Comparison of ENCODE assay signal across 14 cellular contexts in the genomic region with DNA sequence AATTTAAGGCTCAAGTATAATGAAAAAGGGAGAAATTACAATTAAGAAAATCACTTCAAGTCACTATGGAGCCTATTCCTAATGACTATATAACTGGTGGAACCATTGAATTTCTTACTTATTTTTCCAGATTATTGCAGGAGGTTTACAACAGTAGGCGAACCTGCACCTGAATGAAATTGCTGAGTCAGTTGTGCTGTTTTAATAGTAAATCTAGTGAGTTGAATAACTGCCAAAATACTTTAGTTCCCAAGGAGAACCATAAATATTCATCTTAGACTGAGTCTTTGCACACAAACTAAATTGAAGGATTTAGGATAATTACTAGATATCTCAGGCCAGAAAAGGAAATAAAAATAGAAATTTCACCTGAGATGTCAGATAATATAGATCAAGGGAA.
DNase-seq lines count a peak whose midpoint lies in the region; ATAC-seq, FAIRE-seq and TF ChIP-seq lines count a peak whose summit lies in the region.
"Had no signal": no experiment of that assay in that cellular context is flagged by ENCODE, and none has a peak within 500 bp of the region (broad histone marks: within the 10 kb centered on the region; RNA-seq: fewer than 3 reads in every experiment).

No MANE protein-coding gene starts in this region.

- intact Hi-C loops in IMR-90 (cut with micrococcal nuclease) (no loop called here), Calu3 (cut with micrococcal nuclease; ENCODE audit: unreplicated experiment) (no loop called here)

- no peak overlapping the region for H3K14ac ChIP-seq in IMR-90 (replicated peaks; ENCODE audit: low read depth, low read length)
- H3K14ac ChIP-seq in H1 (ENCODE audit: insufficient read length) = no peak overlapping the region

- H3K18ac ChIP-seq in IMR-90 (ENCODE audit: low read depth, low read length) = no peak overlapping the region
- no peak overlapping the region for H3K18ac ChIP-seq in H1 (ENCODE audit: extremely low read depth, low read length)

- H3K23me2 ChIP-seq in H1 (ENCODE audit: low read depth, low read length) = no peaks in the 10 kb centered on the region

- H3K27ac ChIP-seq in IMR-90 (ENCODE audit: insufficient read depth, low read length) (no peak overlapping the region), H1 (ENCODE audit: low read depth, low read length) (no peak overlapping the region)
- H3K27ac ChIP-seq: 22Rv1; BLaER1 treated with 17β-estradiol and CSF1 and Interleukin-3, amounts not matched to agents 10 nM and 100 nM had no signal

- H4K91ac ChIP-seq in IMR-90 (ENCODE audit: insufficient read depth, low read depth, low read length) (no peak overlapping the region), H1 (replicated peaks; ENCODE audit: insufficient read length, low read length) (no peak overlapping the region)

- H3K9me3 ChIP-seq in IMR-90 (ENCODE audit: control insufficient read depth, insufficient read depth, low read length) (no peaks in the 10 kb centered on the region), H1 (ENCODE audit: insufficient read depth in 2 of 2, low read depth in 1 of 2, low read length in 1 of 2) (no peaks in the 10 kb centered on the region; a peak in 1 of 4 replicates)

- H3K79me1 ChIP-seq in IMR-90 (ENCODE audit: low read depth in 1 of 2, low read length in 2 of 2) (no peaks in the 10 kb centered on the region), H1 (ENCODE audit: low read depth, low read length) (no peaks in the 10 kb centered on the region)

- in situ Hi-C loops in IMR-90 (cut with MboI; ENCODE audit: low sequenced_read_pairs) = no loop called here

- BruUV-seq in IMR-90 (replicated peaks; lab: Mats Ljungman, UMichigan) (no TSS peak), Calu3 (replicated peaks; lab: Mats Ljungman, UMichigan) (no TSS peak)

- H4K20me1 ChIP-seq in IMR-90 (ENCODE audit: insufficient read depth, low read length) = no peaks in the 10 kb centered on the region
- no peaks in the 10 kb centered on the region for H4K20me1 ChIP-seq in H1 (replicated peaks in 1 of 2; ENCODE audit: control insufficient read depth in 1 of 2, insufficient read depth in 2 of 2, low read length in 2 of 2)
- H4K20me1 ChIP-seq: BLaER1 treated with 17β-estradiol and CSF1 and Interleukin-3, amounts not matched to agents 10 nM and 100 nM had no signal

- POLR2A ChIA-PET in IMR-90 (lab: Charles Lee; ENCODE audit: unreplicated experiment) (no interaction called here), H1 (lab: Charles Lee; ENCODE audit: partially characterized antibody) (no interaction called here)

- no peak overlapping the region for H2AFZ ChIP-seq in IMR-90 (replicated peaks; ENCODE audit: low read length, poor library complexity)
- no peak overlapping the region for H2AFZ ChIP-seq in H1 (ENCODE audit: low read length)

- no peak overlapping the region for H4K8ac ChIP-seq in IMR-90 (ENCODE audit: low read depth in 2 of 2, low read length in 2 of 2)
- H4K8ac ChIP-seq in H1 (ENCODE audit: extremely low read depth, insufficient read depth, low read length) = no peak overlapping the region

- no peak overlapping the region for H3K4ac ChIP-seq in IMR-90 (ENCODE audit: low read depth, low read length)
- no peak overlapping the region for H3K4ac ChIP-seq in H1 (replicated peaks; ENCODE audit: insufficient read length, low read depth, low read length)

- H3K4me2 ChIP-seq in IMR-90 (ENCODE audit: low read depth, low read length) = no peak overlapping the region
- no peak overlapping the region for H3K4me2 ChIP-seq in H1 (ENCODE audit: insufficient read depth in 1 of 2, low read depth in 2 of 2, low read length in 2 of 2)
- H3K4me2 ChIP-seq: BLaER1 treated with 17β-estradiol and CSF1 and Interleukin-3, amounts not matched to agents 10 nM and 100 nM had no signal

- H3K56ac ChIP-seq in IMR-90 (ENCODE audit: extremely low read depth, insufficient read depth, low read length) (no peak overlapping the region), H1 (replicated peaks; ENCODE audit: insufficient read length, low read depth, low read length) (no peak overlapping the region)

- no peak overlapping the region for H2BK5ac ChIP-seq in IMR-90 (ENCODE audit: low read depth, low read length, poor library complexity, severe bottlenecking)
- H2BK5ac ChIP-seq in H1 (ENCODE audit: low read depth, low read length) = no peak overlapping the region

- H3K4me1 Mint-ChIP-seq in Calu3 (ENCODE audit: low read depth, unreplicated experiment) = no peaks in the 10 kb centered on the region
- no peaks in the 10 kb centered on the region for H3K4me1 Mint-ChIP-seq in stimulated activated memory B cell treated with anti-CD40 and anti-IgM and Interleukin-4, amounts not matched to agents 10 μg/mL and 1 μg/mL and 100 μg/mL, for 72 hours
- H3K4me1 Mint-ChIP-seq: CD4-positive, CD25-positive, alpha-beta regulatory T cell had no signal

- H4K5ac ChIP-seq in IMR-90 (ENCODE audit: low read depth, low read length) (no peak overlapping the region), H1 (ENCODE audit: insufficient read length, low read depth, low read length) (no peak overlapping the region)

- peaks cover 2% of the 10 kb centered on the region for H3K9me3 Mint-ChIP-seq in Calu3 (ENCODE audit: low read depth, unreplicated experiment)
- H3K9me3 Mint-ChIP-seq in stimulated activated memory B cell treated with anti-CD40 and anti-IgM and Interleukin-4, amounts not matched to agents 10 μg/mL and 1 μg/mL and 100 μg/mL, for 72 hours = peaks cover 7% of the 10 kb centered on the region

- H2BK20ac ChIP-seq in IMR-90 (ENCODE audit: low read depth, low read length) (no peak overlapping the region), H1 (ENCODE audit: low read length) (no peak overlapping the region)

- TF ChIP-seq RAD21 in IMR-90 (IDR thresholded peaks at IDR 0.05; ENCODE audit: low read length) = no peak
- no peak for TF ChIP-seq RAD21 in H1 (IDR thresholded peaks at IDR 0.05 in 1 of 2, conservative IDR thresholded peaks at IDR 0.05 in 1 of 2; ENCODE audit: low read depth in 2 of 2, low read length in 2 of 2)

- H2BK15ac ChIP-seq in IMR-90 (ENCODE audit: low read depth, low read length) = no peak overlapping the region
- no peak overlapping the region for H2BK15ac ChIP-seq in H1 (ENCODE audit: low read length)

- no peaks in the 10 kb centered on the region for H3K36me3 ChIP-seq in IMR-90 (ENCODE audit: control insufficient read depth, insufficient read depth, low read length)
- no peaks in the 10 kb centered on the region for H3K36me3 ChIP-seq in H1 (ENCODE audit: control insufficient read depth in 2 of 4, insufficient read depth in 4 of 4, low read length in 3 of 4)
- H3K36me3 ChIP-seq: BLaER1 treated with 17β-estradiol and CSF1 and Interleukin-3, amounts not matched to agents 10 nM and 100 nM had no signal

- no peak for TF ChIP-seq EP300 in H1 (IDR thresholded peaks at IDR 0.05; ENCODE audit: borderline replicate concordance in 1 of 2, low read depth in 2 of 2, low read length in 2 of 2)

- dilution Hi-C loops in IMR-90 (cut with HindIII; ENCODE audit: low sequenced_read_pairs, unreplicated experiment) = no loop called here

- H3K23ac ChIP-seq in IMR-90 (ENCODE audit: low read depth, low read length) (no peak overlapping the region), H1 (ENCODE audit: insufficient read length) (no peak overlapping the region)

- H3K4me1 ChIP-seq in IMR-90 (ENCODE audit: control insufficient read depth, insufficient read depth, low read length) = no peaks in the 10 kb centered on the region
- H3K4me1 ChIP-seq in H1 (replicated peaks in 1 of 4; ENCODE audit: control insufficient read depth in 3 of 4, insufficient read depth in 4 of 4, low read length in 3 of 4) = no peaks in the 10 kb centered on the region
- H3K4me1 ChIP-seq: BLaER1 treated with 17β-estradiol and CSF1 and Interleukin-3, amounts not matched to agents 10 nM and 100 nM had no signal

- no peak overlapping the region for H3K4me3 Mint-ChIP-seq in Calu3 (ENCODE audit: low read depth, unreplicated experiment)
- no peak overlapping the region for H3K4me3 Mint-ChIP-seq in stimulated activated memory B cell treated with anti-CD40 and anti-IgM and Interleukin-4, amounts not matched to agents 10 μg/mL and 1 μg/mL and 100 μg/mL, for 72 hours
- H3K4me3 Mint-ChIP-seq: CD4-positive, CD25-positive, alpha-beta regulatory T cell had no signal

- DNase-seq in DMS 273 (lab: John Stamatoyannopoulos, UW; ENCODE audit: unreplicated experiment) = peak; percentile 33
- DNase-seq in DMS 273 treated with DMSO at 0.1 percent for 48 hours (lab: John Stamatoyannopoulos, UW) = no peak
- DNase-seq in IMR-90 = no peak
- no peak for DNase-seq in H1 (ENCODE audit: low read depth in 1 of 2, low spot score in 2 of 2)
- peak; percentile 3 for DNase-seq in retinal pigment epithelial cell (ENCODE audit: low read depth)
- DNase-seq in RPMI8226 = no peak
- no peak for DNase-seq in Calu3
- DNase-seq: ACHN; CD4-positive, CD25-positive, alpha-beta regulatory T cell; HCEC 1CT; Karpas-422 had no signal

- WGBS in IMR-90 (ENCODE audit: extremely low coverage in 2 of 2, insufficient read length in 1 of 2), 2 experiments = no CpG with 5 or more reads among the region's 1 CpG
- WGBS in H1 (ENCODE audit: extremely low coverage in 1 of 2, insufficient coverage in 1 of 2, insufficient read length in 1 of 2, insufficient replicate concordance in 2 of 2, low coverage in 1 of 2, low lambda C conversion rate in 2 of 2, missing lambda C conversion rate in 1 of 2), 2 experiments = 91% methylated on average over 1 of the region's 1 CpG; no CpG with 5 or more reads in 1 of the 2 experiments

- TF ChIP-seq POLR2A in IMR-90 (IDR thresholded peaks at IDR 0.05; ENCODE audit: low read depth, low read length) (no peak), H1 (IDR thresholded peaks at IDR 0.05; ENCODE audit: control extremely low read depth in 1 of 2, low read depth in 2 of 2, low read length in 2 of 2) (no peak)

- no peak overlapping the region for H3K9ac ChIP-seq in IMR-90 (ENCODE audit: low read depth, low read length)
- H3K9ac ChIP-seq in H1 (replicated peaks in 1 of 4; ENCODE audit: extremely low read depth in 1 of 4, low read depth in 3 of 4, low read length in 3 of 4) = no peak overlapping the region
- H3K9ac ChIP-seq: BLaER1 treated with 17β-estradiol and CSF1 and Interleukin-3, amounts not matched to agents 10 nM and 100 nM had no signal

- H3K27me3 ChIP-seq in IMR-90 (ENCODE audit: control insufficient read depth, insufficient read depth, low read length) (no peaks in the 10 kb centered on the region), H1 (replicated peaks in 1 of 4; ENCODE audit: control insufficient read depth in 3 of 4, extremely low read depth in 1 of 4, insufficient read depth in 3 of 4, low read length in 3 of 4) (no peaks in the 10 kb centered on the region)
- H3K27me3 ChIP-seq: BLaER1 treated with 17β-estradiol and CSF1 and Interleukin-3, amounts not matched to agents 10 nM and 100 nM had no signal

- no peaks in the 10 kb centered on the region for H3K79me2 ChIP-seq in H1 (ENCODE audit: control insufficient read depth in 1 of 2, insufficient read depth in 2 of 2, low read length in 2 of 2)

- no peaks in the 10 kb centered on the region for H3K36me3 Mint-ChIP-seq in Calu3 (ENCODE audit: insufficient read depth, unreplicated experiment)
- H3K36me3 Mint-ChIP-seq in stimulated activated memory B cell treated with anti-CD40 and anti-IgM and Interleukin-4, amounts not matched to agents 10 μg/mL and 1 μg/mL and 100 μg/mL, for 72 hours = no peaks in the 10 kb centered on the region
- H3K36me3 Mint-ChIP-seq: CD4-positive, CD25-positive, alpha-beta regulatory T cell had no signal

- H3K4me3 ChIP-seq in IMR-90 (ENCODE audit: insufficient read depth, low read depth, low read length) (no peak overlapping the region), H1 (ENCODE audit: extremely low read depth in 1 of 4, insufficient read depth in 2 of 4, low read depth in 3 of 4, low read length in 4 of 4) (no peak overlapping the region), retinal pigment epithelial cell (ENCODE audit: low read length) (no peak overlapping the region)
- H3K4me3 ChIP-seq: BLaER1 treated with 17β-estradiol and CSF1 and Interleukin-3, amounts not matched to agents 10 nM and 100 nM had no signal

- H3K9me1 ChIP-seq in IMR-90 (ENCODE audit: insufficient read depth, low read length) = no peaks in the 10 kb centered on the region

- ATAC-seq in IMR-90 (ENCODE audit: low read depth) = no peak
- ATAC-seq in stimulated activated memory B cell treated with anti-CD40 and anti-IgM and Interleukin-4, amounts not matched to agents 10 μg/mL and 1 μg/mL and 100 μg/mL, for 72 hours = no peak

- H3K27ac Mint-ChIP-seq in Calu3 (ENCODE audit: unreplicated experiment) = no peak overlapping the region
- no peak overlapping the region for H3K27ac Mint-ChIP-seq in stimulated activated memory B cell treated with anti-CD40 and anti-IgM and Interleukin-4, amounts not matched to agents 10 μg/mL and 1 μg/mL and 100 μg/mL, for 72 hours
- H3K27ac Mint-ChIP-seq: CD4-positive, CD25-positive, alpha-beta regulatory T cell had no signal

- TF ChIP-seq CTCF in IMR-90 (conservative IDR thresholded peaks at IDR 0.05; ENCODE audit: low read depth, low read length) (no peak), H1 (IDR thresholded peaks at IDR 0.05; ENCODE audit: control extremely low read depth in 1 of 3, insufficient read depth in 1 of 3, low read depth in 1 of 3, low read length in 3 of 3) (no peak), retinal pigment epithelial cell (conservative IDR thresholded peaks at IDR 0.05; ENCODE audit: low read depth, low read length) (no peak), Calu3 (IDR thresholded peaks at IDR 0.05; ENCODE audit: unreplicated experiment) (no peak)

- no peak overlapping the region for H2BK12ac ChIP-seq in H1 (ENCODE audit: low read depth, low read length)

- H2AK5ac ChIP-seq in IMR-90 (ENCODE audit: low read depth, low read length) (no peak overlapping the region), H1 (ENCODE audit: low read depth, low read length) (no peak overlapping the region)

- no peak overlapping the region for H2AK9ac ChIP-seq in IMR-90 (replicated peaks; ENCODE audit: low read depth, low read length, poor library complexity)

- FAIRE-seq in H1 (lab: Jason Lieb, UNC) = no peak

- CTCF ChIA-PET in IMR-90 (lab: Yijun Ruan, JAX) (no interaction called here), H1 (lab: Charles Lee; ENCODE audit: partially characterized antibody) (no interaction called here), Calu3 (lab: Charles Lee) (no interaction called here)

- H2BK120ac ChIP-seq in IMR-90 (ENCODE audit: low read depth, low read length) (no peak overlapping the region), H1 (replicated peaks; ENCODE audit: low read depth, low read length) (no peak overlapping the region)

- no peaks in the 10 kb centered on the region for H3K27me3 Mint-ChIP-seq in Calu3 (ENCODE audit: unreplicated experiment)
- H3K27me3 Mint-ChIP-seq in stimulated activated memory B cell treated with anti-CD40 and anti-IgM and Interleukin-4, amounts not matched to agents 10 μg/mL and 1 μg/mL and 100 μg/mL, for 72 hours = no peaks in the 10 kb centered on the region
- H3K27me3 Mint-ChIP-seq: CD4-positive, CD25-positive, alpha-beta regulatory T cell had no signal

Comparison
In these comparisons a context has a peak if more than half of its experiments do, and no peak if none do; other contexts are left out.
1. DNase-seq: peak in DMS 273 (single experiment) and retinal pigment epithelial cell (single experiment); none in DMS 273 treated with DMSO at 0.1 percent for 48 hours (single experiment), IMR-90 (single experiment), H1 (0 of 2), RPMI8226 (single experiment) and Calu3 (single experiment).